Comparison of ENCODE assay signal across 9 cellular contexts in the genomic region with DNA sequence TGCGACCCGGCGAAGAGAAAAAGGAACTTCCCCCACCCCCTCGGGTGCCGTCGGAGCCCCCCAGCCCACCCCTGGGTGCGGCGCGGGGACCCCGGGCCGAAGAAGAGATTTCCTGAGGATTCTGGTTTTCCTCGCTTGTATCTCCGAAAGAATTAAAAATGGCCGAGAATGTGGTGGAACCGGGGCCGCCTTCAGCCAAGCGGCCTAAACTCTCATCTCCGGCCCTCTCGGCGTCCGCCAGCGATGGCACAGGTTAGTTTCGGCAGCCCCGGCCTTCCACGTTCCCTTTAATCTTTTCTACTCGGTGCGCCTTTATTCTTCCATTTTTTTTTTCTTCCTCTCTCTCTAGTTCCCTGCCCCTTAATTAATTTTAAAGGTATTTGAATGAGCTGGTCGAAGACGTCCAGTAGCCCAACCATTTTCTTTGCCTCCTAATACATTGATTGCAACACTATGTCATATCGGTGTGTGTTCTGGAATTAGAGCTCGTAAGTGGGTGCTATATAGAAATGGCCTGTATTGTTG. TPM values are rescaled to one million over a fixed set of nuclear protein-coding genes. Genes with fewer than 3 reads are reported as not detected.
DNase-seq lines count a peak whose midpoint lies in the region; ATAC-seq, FAIRE-seq and TF ChIP-seq lines count a peak whose summit lies in the region.
"Had no signal": no experiment of that assay in that cellular context is flagged by ENCODE, and none has a peak within 500 bp of the region (broad histone marks: within the 10 kb centered on the region; RNA-seq: fewer than 3 reads in every experiment).

No MANE protein-coding gene starts in this region.

- H3K27me3 Mint-ChIP-seq in T-helper 17 cell (no peaks in the 10 kb centered on the region), type B pancreatic cell (no peaks in the 10 kb centered on the region)

- H3K36me3 ChIP-seq in H1 (ENCODE audit: control insufficient read depth in 2 of 4, insufficient read depth in 4 of 4, low read length in 3 of 4): peaks cover 0 to 3% (median 0%) of the 10 kb centered on the region in 4 experiments; a peak in 1 of 8 replicates
- H3K36me3 ChIP-seq in mesendoderm (ENCODE audit: control insufficient read depth, insufficient read depth, low read length): no peaks in the 10 kb centered on the region

- H3K4me3 ChIP-seq in H1 (ENCODE audit: extremely low read depth in 1 of 4, insufficient read depth in 2 of 4, low read depth in 3 of 4, low read length in 4 of 4) (peak overlapping the region; percentile 81 to 93 (median 87)), mesendoderm (ENCODE audit: low read length) (peak overlapping the region; percentile 72)

- no peak for TF ChIP-seq RAD21 in H1 (IDR thresholded peaks at IDR 0.05 in 1 of 2, conservative IDR thresholded peaks at IDR 0.05 in 1 of 2; ENCODE audit: low read depth in 2 of 2, low read length in 2 of 2)

- peaks cover 12 to 35% of the 10 kb centered on the region in 2 experiments for H4K20me1 ChIP-seq in H1 (replicated peaks in 1 of 2; ENCODE audit: control insufficient read depth in 1 of 2, insufficient read depth in 2 of 2, low read length in 2 of 2)

- H4K8ac ChIP-seq in H1 (ENCODE audit: extremely low read depth, insufficient read depth, low read length): peak overlapping the region; percentile 100; the same call in 1 of the 2 replicates
- H4K8ac ChIP-seq in mesendoderm (ENCODE audit: low read depth, low read length): no peak overlapping the region

- H2AK5ac ChIP-seq in H1 (ENCODE audit: low read depth, low read length) (no peak overlapping the region), mesendoderm (ENCODE audit: low read length) (no peak overlapping the region)

- H2BK120ac ChIP-seq in H1 (replicated peaks; ENCODE audit: low read depth, low read length): no peak overlapping the region
- peak overlapping the region; percentile 94 for H2BK120ac ChIP-seq in mesendoderm (ENCODE audit: low read depth, low read length)

- WGBS in H1 (ENCODE audit: extremely low coverage in 1 of 2, insufficient coverage in 1 of 2, insufficient read length in 1 of 2, insufficient replicate concordance in 2 of 2, low coverage in 1 of 2, low lambda C conversion rate in 2 of 2, missing lambda C conversion rate in 1 of 2), 2 experiments: 1% methylated on average over 30 of the region's 31 CpGs; no CpG with 5 or more reads in 1 of the 2 experiments
- no CpG with 5 or more reads among the region's 31 CpGs for WGBS in mesendoderm (ENCODE audit: extremely low coverage, insufficient coverage, low lambda C conversion rate)

- peak overlapping the region; percentile 40 for H4K91ac ChIP-seq in H1 (replicated peaks; ENCODE audit: insufficient read length, low read length)

- ATAC-seq in T-helper 17 cell: no peak
- no peak for ATAC-seq in HG03175 (IDR thresholded peaks at IDR 0.05; ENCODE audit: unreplicated experiment)

- POLR2A ChIA-PET in H1 (lab: Charles Lee; ENCODE audit: partially characterized antibody): interaction anchor here (0.6 to 6.5 kb wide), 21 partner anchors 10 to 355 kb away, joined by 3 to 59 read pairs (median 5); a partner anchor contains a TSS

- H2BK12ac ChIP-seq in H1 (ENCODE audit: low read depth, low read length): no peak overlapping the region

- TF ChIP-seq POLR2A in H1 (IDR thresholded peaks at IDR 0.05; ENCODE audit: control extremely low read depth in 1 of 2, low read depth in 2 of 2, low read length in 2 of 2): no peak

- no peak for TF ChIP-seq EP300 in H1 (IDR thresholded peaks at IDR 0.05; ENCODE audit: borderline replicate concordance in 1 of 2, low read depth in 2 of 2, low read length in 2 of 2)

- H3K14ac ChIP-seq in H1 (ENCODE audit: insufficient read length): peak overlapping the region; percentile 10

- H3K56ac ChIP-seq in H1 (replicated peaks; ENCODE audit: insufficient read length, low read depth, low read length): no peak overlapping the region
- H3K56ac ChIP-seq in mesendoderm (ENCODE audit: low read length): peak overlapping the region; percentile 100

- peak overlapping the region; percentile 83 to 84 for H3K4me2 ChIP-seq in H1 (ENCODE audit: insufficient read depth in 1 of 2, low read depth in 2 of 2, low read length in 2 of 2)
- H3K4me2 ChIP-seq in mesendoderm (ENCODE audit: low read length): peak overlapping the region; percentile 27

- H2BK5ac ChIP-seq in H1 (ENCODE audit: low read depth, low read length) (peak overlapping the region; percentile 66; the same call in 1 of the 2 replicates), mesendoderm (ENCODE audit: low read length) (no peak overlapping the region)

- H3K27ac Mint-ChIP-seq in T-helper 17 cell (peak overlapping the region; percentile 99), type B pancreatic cell (peak overlapping the region; percentile 98)

- H3K23me2 ChIP-seq in H1 (ENCODE audit: low read depth, low read length): no peaks in the 10 kb centered on the region; the same call in 1 of the 2 replicates

- H3K27ac ChIP-seq in H1 (ENCODE audit: low read depth, low read length) (peak overlapping the region; percentile 100), mesendoderm (ENCODE audit: low read depth, low read length) (peak overlapping the region; percentile 100)

- H3K9me3 ChIP-seq in T-helper 17 cell (ENCODE audit: control insufficient read depth, low read length, poor library complexity, severe bottlenecking): no peaks in the 10 kb centered on the region
- no peaks in the 10 kb centered on the region for H3K9me3 ChIP-seq in H1 (ENCODE audit: insufficient read depth in 2 of 2, low read depth in 1 of 2, low read length in 1 of 2)

- H3K4ac ChIP-seq in H1 (replicated peaks; ENCODE audit: insufficient read length, low read depth, low read length) (no peak overlapping the region), mesendoderm (ENCODE audit: low read depth, low read length) (peak overlapping the region; percentile 93)

- no peaks in the 10 kb centered on the region for H3K79me1 ChIP-seq in H1 (ENCODE audit: low read depth, low read length)
- no peaks in the 10 kb centered on the region for H3K79me1 ChIP-seq in mesendoderm (ENCODE audit: low read length)

- peaks cover 0 to 3% (median 0%) of the 10 kb centered on the region in 4 experiments; a peak in 3 of 7 replicates for H3K4me1 ChIP-seq in H1 (replicated peaks in 1 of 4; ENCODE audit: control insufficient read depth in 3 of 4, insufficient read depth in 4 of 4, low read length in 3 of 4)
- H3K4me1 ChIP-seq in mesendoderm (ENCODE audit: control insufficient read depth, low read depth, low read length): peaks cover 2% of the 10 kb centered on the region

- no peak overlapping the region for H2BK20ac ChIP-seq in H1 (ENCODE audit: low read length)

- H3K79me2 ChIP-seq in H1 (ENCODE audit: control insufficient read depth in 1 of 2, insufficient read depth in 2 of 2, low read length in 2 of 2) (peaks cover 46 to 56% of the 10 kb centered on the region in 2 experiments), mesendoderm (ENCODE audit: control insufficient read depth, insufficient read depth, low read length) (peaks cover 54% of the 10 kb centered on the region)

- no peak overlapping the region for H2AFZ ChIP-seq in H1 (ENCODE audit: low read length)

- H2BK15ac ChIP-seq in H1 (ENCODE audit: low read length): no peak overlapping the region
- H2BK15ac ChIP-seq in mesendoderm (replicated peaks; ENCODE audit: low read depth): no peak overlapping the region

- peak overlapping the region; percentile 79 for H4K5ac ChIP-seq in H1 (ENCODE audit: insufficient read length, low read depth, low read length)
- no peak overlapping the region for H4K5ac ChIP-seq in mesendoderm (ENCODE audit: low read length)

- peaks cover 5% of the 10 kb centered on the region for H3K9me3 Mint-ChIP-seq in type B pancreatic cell

- H3K9ac ChIP-seq in H1 (replicated peaks in 1 of 4; ENCODE audit: extremely low read depth in 1 of 4, low read depth in 3 of 4, low read length in 3 of 4) (peak overlapping the region; percentile 93 to 100 (median 99)), mesendoderm (ENCODE audit: low read length) (peak overlapping the region; percentile 99)

- H3K4me1 Mint-ChIP-seq in T-helper 17 cell (peaks cover 35% of the 10 kb centered on the region), type B pancreatic cell (ENCODE audit: unreplicated experiment) (peaks cover 33% of the 10 kb centered on the region)

- no peak for FAIRE-seq in H1 (lab: Jason Lieb, UNC)
- FAIRE-seq: frontal cortex had no signal

- no peak overlapping the region for H3K23ac ChIP-seq in H1 (ENCODE audit: insufficient read length)
- no peak overlapping the region for H3K23ac ChIP-seq in mesendoderm (ENCODE audit: low read length)

- H3K27me3 ChIP-seq in H1 (replicated peaks in 1 of 4; ENCODE audit: control insufficient read depth in 3 of 4, extremely low read depth in 1 of 4, insufficient read depth in 3 of 4, low read length in 3 of 4) (no peaks in the 10 kb centered on the region), mesendoderm (ENCODE audit: insufficient read depth, low read length, poor library complexity) (no peaks in the 10 kb centered on the region)

- DNase-seq in NCI-H2081 (lab: John Stamatoyannopoulos, UW): peak; percentile 2 to 5
- DNase-seq in NCI-H2081 treated with DMSO at 0.1 percent for 48 hours (lab: John Stamatoyannopoulos, UW): no peak
- DNase-seq in HuH-7.5 (ENCODE audit: low spot score): peak; percentile 45
- no peak for DNase-seq in T-helper 17 cell
- DNase-seq in H1 (ENCODE audit: low read depth in 1 of 2, low spot score in 2 of 2): peak in 1 of 2 experiments; percentile 59
- DNase-seq in mesendoderm: peak; percentile 35
- DNase-seq in type B pancreatic cell (ENCODE audit: extremely low spot score, unreplicated experiment): no peak

- CTCF ChIA-PET in H1 (lab: Charles Lee; ENCODE audit: partially characterized antibody): interaction anchor here (0.5 to 2.5 kb wide), 4 partner anchors 58 to 192 kb away, joined by 3 to 9 read pairs (median 4); no protein-coding TSS in a partner anchor

- TF ChIP-seq CTCF in H1 (IDR thresholded peaks at IDR 0.05; ENCODE audit: control extremely low read depth in 1 of 3, insufficient read depth in 1 of 3, low read depth in 1 of 3, low read length in 3 of 3): no peak
- TF ChIP-seq CTCF in type B pancreatic cell (conservative IDR thresholded peaks at IDR 0.05): no peak

- H3K36me3 Mint-ChIP-seq in T-helper 17 cell (ENCODE audit: low read depth) (peaks cover 7% of the 10 kb centered on the region), type B pancreatic cell (peaks cover 15% of the 10 kb centered on the region)

- H3K4me3 Mint-ChIP-seq in T-helper 17 cell: peak overlapping the region; percentile 99
- H3K4me3 Mint-ChIP-seq in type B pancreatic cell: peak overlapping the region; percentile 98

- H3K18ac ChIP-seq in H1 (ENCODE audit: extremely low read depth, low read length) (peak overlapping the region; percentile 83; the same call in 1 of the 2 replicates), mesendoderm (ENCODE audit: low read length) (peak overlapping the region; percentile 99)

RNA-seq across cellular contexts. Expression of a gene that starts 0.5 kb away (rescaled TPM):
- 100 to 1,000 TPM; 168 to 174 TPM for total RNA-seq in T-helper 17 cell
- total RNA-seq in H1 (2021; fragmentation: NEBNext Ultra II Directional; extraction: Animal tissue kit (Norgen Biotek cat#: 25700)): 106 and 109 TPM in 2 replicates
- 39.5 and 62.6 TPM in 2 replicates for polyA plus RNA-seq in H1 (2011; rRNA removed)
- 27.1 TPM for polyA plus RNA-seq in H1 (2011; cell fraction: cytosol; rRNA removed)
- 99.3 TPM for polyA plus RNA-seq in H1 (2011; cell fraction: nucleus; rRNA removed)
- 63.1 to 84.7 TPM (median 69.5 TPM) in 4 replicates for polyA plus RNA-seq in H1 (2012, experiment 1 of 2)
- 4.9 TPM for polyA plus RNA-seq in H1 (2012, experiment 2 of 2)
- 34.6 TPM for polyA plus RNA-seq in H1 (2013, experiment 1 of 2)
- polyA plus RNA-seq in H1 (2013, experiment 2 of 2): 32.0 TPM
- polyA minus RNA-seq in H1 (2011; rRNA and poly(A)+ RNA removed): 144 and 149 TPM in 2 replicates
- 76.2 TPM for polyA minus RNA-seq in H1 (2011; cell fraction: cytosol; rRNA and poly(A)+ RNA removed)
- 129 TPM for polyA minus RNA-seq in H1 (2011; cell fraction: nucleus; rRNA and poly(A)+ RNA removed)
- 46.5 TPM for polyA plus RNA-seq in mesendoderm (2013, experiment 1 of 2)
- 46.2 TPM for polyA plus RNA-seq in mesendoderm (2013, experiment 2 of 2)
- total RNA-seq in type B pancreatic cell (ENCODE audit: low replicate concordance): 87.2 and 95.8 TPM in 2 replicates

Comparison
In these comparisons a context has a peak if more than half of its experiments do, and no peak if none do; other contexts are left out.
1. DNase-seq: peak in NCI-H2081 (2 of 2), HuH-7.5 (single experiment) and mesendoderm (single experiment); none in NCI-H2081 treated with DMSO at 0.1 percent for 48 hours (single experiment), T-helper 17 cell (0 of 3) and type B pancreatic cell (single experiment).